8 cellular contexts compared by ENCODE assay signal in genomic region chr16:57519796-57520360, GRCh38. TPM values are rescaled to one million over a fixed set of nuclear protein-coding genes. Genes with fewer than 3 reads are reported as not detected.
DNase-seq lines count a peak whose midpoint lies in the region; ATAC-seq, FAIRE-seq and TF ChIP-seq lines count a peak whose summit lies in the region.

No MANE protein-coding gene starts in this region.

- H3K36me3 Mint-ChIP-seq in activated naive CD4-positive, alpha-beta T cell treated with anti-CD3 and anti-CD28 coated beads for 36 hours (ENCODE audit: low read depth) = peaks cover 2% of the 10 kb centered on the region
- H3K36me3 Mint-ChIP-seq in glutamatergic neuron (ENCODE audit: unreplicated experiment) = no peaks in the 10 kb centered on the region
- peaks cover 12% of the 10 kb centered on the region for H3K36me3 Mint-ChIP-seq in progenitor cell of endocrine pancreas (ENCODE audit: insufficient read depth)

- peak; percentile 68 to 91 for DNase-seq in A549 (ENCODE audit: low read depth in 1 of 2, low spot score in 1 of 2)
- peak; percentile 79 for DNase-seq in SK-N-DZ (ENCODE audit: low spot score)
- DNase-seq in activated naive CD4-positive, alpha-beta T cell treated with anti-CD3 and anti-CD28 coated beads for 36 hours = peak; percentile 87
- DNase-seq in glutamatergic neuron = peak; percentile 92
- DNase-seq in progenitor cell of endocrine pancreas (ENCODE audit: low spot score, unreplicated experiment) = peak; percentile 80
- DNase-seq in uterus = peak; percentile 80 to 82

- no peak overlapping the region for H3K4me3 Mint-ChIP-seq in activated naive CD4-positive, alpha-beta T cell treated with anti-CD3 and anti-CD28 coated beads for 36 hours
- peak overlapping the region; percentile 69 for H3K4me3 Mint-ChIP-seq in glutamatergic neuron (ENCODE audit: unreplicated experiment)
- no peak overlapping the region for H3K4me3 Mint-ChIP-seq in progenitor cell of endocrine pancreas (ENCODE audit: low read depth)

- CTCF ChIA-PET in A549 (lab: Yijun Ruan, JAX) = interaction anchor here (0.5 to 18.0 kb wide), 52 partner anchors 8 to 233 kb away, joined by 3 to 340 read pairs (median 7); partner anchors contain the start of genes ADGRG5, CCDC102A, CIAPIN1 and COQ9
- CTCF ChIA-PET in activated naive CD4-positive, alpha-beta T cell treated with anti-CD3 and anti-CD28 coated beads for 36 hours (lab: Charles Lee) = interaction anchor here (0.5 to 5.9 kb wide), 31 partner anchors 8 to 284 kb away, joined by 3 to 79 read pairs (median 4); partner anchors contain the start of genes ADGRG5, CCDC102A, CIAPIN1 and DOK4

- H3K27me3 Mint-ChIP-seq in activated naive CD4-positive, alpha-beta T cell treated with anti-CD3 and anti-CD28 coated beads for 36 hours (ENCODE audit: low read depth) = no peaks in the 10 kb centered on the region
- H3K27me3 Mint-ChIP-seq in glutamatergic neuron (ENCODE audit: unreplicated experiment) (peaks cover 15% of the 10 kb centered on the region), progenitor cell of endocrine pancreas (no peaks in the 10 kb centered on the region)

- H3K4me3 ChIP-seq in A549 (no peak overlapping the region), uterus (no peak overlapping the region)

- H3K27me3 ChIP-seq in uterus = no peaks in the 10 kb centered on the region

- H3K4me2 ChIP-seq in A549 = 0 out of 3 replicates have a peak overlapping the region, but pooled peaks have one; percentile 11

- peak; percentile 85 to 96 for ATAC-seq in A549
- ATAC-seq in HG03460 (IDR thresholded peaks at IDR 0.05; ENCODE audit: unreplicated experiment) = peak; percentile 51

- 28% methylated on average over 10 of the region's 10 CpGs for WGBS in A549 (ENCODE audit: missing lambda C conversion rate)

- H3K4me1 ChIP-seq in A549 (no peaks in the 10 kb centered on the region), uterus (no peaks in the 10 kb centered on the region)

- POLR2A ChIA-PET in A549 (lab: Yijun Ruan, JAX) = interaction anchor here (0.6 to 1.1 kb wide), 4 partner anchors 33 to 73 kb away, joined by 3 to 7 read pairs (median 4); partner anchors contain the start of genes CIAPIN1, COQ9 and POLR2C

- TF ChIP-seq EP300 in A549 (IDR thresholded peaks at IDR 0.05) = no peak

- TF ChIP-seq CTCF in A549 (IDR thresholded peaks at IDR 0.05) (peak; percentile 98), GM12872 (IDR thresholded peaks at IDR 0.05; ENCODE audit: insufficient read depth, low read depth, low read length) (peak; percentile 99), glutamatergic neuron (IDR thresholded peaks at IDR 0.05; ENCODE audit: partially characterized antibody, unreplicated experiment) (peak; percentile 97), progenitor cell of endocrine pancreas (IDR thresholded peaks at IDR 0.05; ENCODE audit: unreplicated experiment) (peak; percentile 97), uterus (IDR thresholded peaks at IDR 0.05) (peak; percentile 91 to 95 (median 94))

- no peaks in the 10 kb centered on the region for H3K9me3 Mint-ChIP-seq in activated naive CD4-positive, alpha-beta T cell treated with anti-CD3 and anti-CD28 coated beads for 36 hours
- no peaks in the 10 kb centered on the region for H3K9me3 Mint-ChIP-seq in glutamatergic neuron (ENCODE audit: unreplicated experiment)
- H3K9me3 Mint-ChIP-seq in progenitor cell of endocrine pancreas (ENCODE audit: low read depth) = no peaks in the 10 kb centered on the region

- H3K27ac ChIP-seq in A549 (peak overlapping the region; percentile 29 to 57; a peak in 3 of 6 replicates), uterus (no peak overlapping the region)

- H3K27ac Mint-ChIP-seq in activated naive CD4-positive, alpha-beta T cell treated with anti-CD3 and anti-CD28 coated beads for 36 hours = peak overlapping the region; percentile 73
- H3K27ac Mint-ChIP-seq in glutamatergic neuron (ENCODE audit: unreplicated experiment) = no peak overlapping the region
- no peak overlapping the region for H3K27ac Mint-ChIP-seq in progenitor cell of endocrine pancreas

- H3K4me1 Mint-ChIP-seq in activated naive CD4-positive, alpha-beta T cell treated with anti-CD3 and anti-CD28 coated beads for 36 hours (ENCODE audit: low read depth) = peaks cover 4% of the 10 kb centered on the region
- peaks cover 8% of the 10 kb centered on the region for H3K4me1 Mint-ChIP-seq in glutamatergic neuron (ENCODE audit: low read depth, unreplicated experiment)
- peaks cover 3% of the 10 kb centered on the region for H3K4me1 Mint-ChIP-seq in progenitor cell of endocrine pancreas (ENCODE audit: low read depth)

- intact Hi-C loops in activated naive CD4-positive, alpha-beta T cell treated with anti-CD3 and anti-CD28 coated beads for 36 hours (cut with micrococcal nuclease) = loop anchor here (1.0 kb wide), 3 partner anchors 45 to 220 kb away; no protein-coding TSS in a partner anchor
- intact Hi-C loops in uterus (cut with DNase I; ENCODE audit: low total_unique reads) = no loop called here

- FAIRE-seq in A549 (lab: Jason Lieb, UNC) = peak; percentile 32

- TF ChIP-seq POLR2A in A549 (IDR thresholded peaks at IDR 0.05; ENCODE audit: low read length) = no peak
- no peak for TF ChIP-seq POLR2A in uterus (IDR thresholded peaks at IDR 0.05)

- H3K36me3 ChIP-seq in uterus = no peaks in the 10 kb centered on the region

- peak; percentile 97 to 98 for TF ChIP-seq RAD21 in A549 (conservative IDR thresholded peaks at IDR 0.05 in 1 of 2, IDR thresholded peaks at IDR 0.05 in 1 of 2)

- H3K9me3 ChIP-seq in A549 = no peaks in the 10 kb centered on the region
- no peaks in the 10 kb centered on the region for H3K9me3 ChIP-seq in uterus

TF ChIP-seq in A549, 52 proteins besides CTCF, POLR2A, EP300 and RAD21 (continues in another document):
- no peak for TF ChIP-seq BCL3 (IDR thresholded peaks at IDR 0.05)

RNA-seq across cellular contexts. Expression of gene CCDC102A, which starts 16.5 kb away (rescaled TPM):
- 7.4 and 8.0 TPM in 2 replicates for polyA plus RNA-seq in A549 (2011; rRNA removed)
- polyA plus RNA-seq in A549 (2012; cell fraction: cytosol; rRNA removed) = 20.1 and 20.7 TPM in 2 replicates
- 18.4 and 19.5 TPM in 2 replicates for polyA plus RNA-seq in A549 (2012; cell fraction: nucleus; rRNA removed)
- 7.6 to 8.5 TPM (median 8.3 TPM) in 3 replicates for polyA plus RNA-seq in A549 (2017; fragmentation: RNase III; extraction: RNeasy Plus Mini Kit Qiagen cat#74134 plus additional on column Dnase treatment)
- 3.5 and 4.0 TPM in 2 replicates for polyA minus RNA-seq in A549 (2011; rRNA and poly(A)+ RNA removed)
- polyA plus RNA-seq in SK-N-DZ (2014; cell fraction: cytosol; rRNA removed) = 5.1 and 8.5 TPM in 2 replicates
- 6.4 and 7.8 TPM in 2 replicates for polyA plus RNA-seq in SK-N-DZ (2014; cell fraction: nucleus; rRNA removed)
- 1 to 10 TPM; 7.1 to 7.7 TPM for total RNA-seq in activated naive CD4-positive, alpha-beta T cell treated with anti-CD3 and anti-CD28 coated beads for 36 hours
- not detected for total RNA-seq in glutamatergic neuron (ENCODE audit: unreplicated experiment)
- total RNA-seq in progenitor cell of endocrine pancreas = 15.6 and 16.9 TPM in 2 replicates
- total RNA-seq in uterus = 10 to 100 TPM in 3 of 4 donors, 1 to 10 TPM in 1; 8.7 to 23.6 (median 22.0) TPM

RNA-seq across cellular contexts. Expression of gene ADGRG5, which starts 22.6 kb away (rescaled TPM):
- not detected in 2 replicates for polyA plus RNA-seq in A549 (2011; rRNA removed)
- 0.03 TPM in 1 of 2 replicates, not detected in the other for polyA plus RNA-seq in A549 (2012; cell fraction: cytosol; rRNA removed)
- polyA plus RNA-seq in A549 (2012; cell fraction: nucleus; rRNA removed) = not detected in 2 replicates
- polyA plus RNA-seq in A549 (2017; fragmentation: RNase III; extraction: RNeasy Plus Mini Kit Qiagen cat#74134 plus additional on column Dnase treatment) = 0.06 TPM in 1 of 3 replicates, not detected in the others
- not detected in 2 replicates for polyA minus RNA-seq in A549 (2011; rRNA and poly(A)+ RNA removed)
- polyA plus RNA-seq in SK-N-DZ (2014; cell fraction: cytosol; rRNA removed) = 2.9 and 6.8 TPM in 2 replicates
- 1.8 and 2.2 TPM in 2 replicates for polyA plus RNA-seq in SK-N-DZ (2014; cell fraction: nucleus; rRNA removed)
- total RNA-seq in activated naive CD4-positive, alpha-beta T cell treated with anti-CD3 and anti-CD28 coated beads for 36 hours = 1 to 10 TPM; 1.0 to 1.2 TPM
- not detected for total RNA-seq in glutamatergic neuron (ENCODE audit: unreplicated experiment)
- 1.6 and 1.9 TPM in 2 replicates for total RNA-seq in progenitor cell of endocrine pancreas
- 1 to 10 TPM in 1 of 4 donors, under 1 TPM in 2, not detected in 1; 0.14 to 1.5 (median 0.76) TPM for total RNA-seq in uterus

RNA-seq across cellular contexts. Expression of gene DOK4, which starts 33.6 kb away (rescaled TPM):
- polyA plus RNA-seq in A549 (2011; rRNA removed) (85.4 and 93.2 TPM in 2 replicates), A549 (2017; fragmentation: RNase III; extraction: RNeasy Plus Mini Kit Qiagen cat#74134 plus additional on column Dnase treatment) (51.9 to 70.3 TPM (median 65.2 TPM) in 3 replicates)
- 76.5 and 94.3 TPM in 2 replicates for polyA plus RNA-seq in A549 (2012; cell fraction: cytosol; rRNA removed)
- polyA plus RNA-seq in A549 (2012; cell fraction: nucleus; rRNA removed) = 99.2 and 102 TPM in 2 replicates
- polyA minus RNA-seq in A549 (2011; rRNA and poly(A)+ RNA removed) = 103 and 109 TPM in 2 replicates
- polyA plus RNA-seq in SK-N-DZ (2014; cell fraction: cytosol; rRNA removed) = 158 and 208 TPM in 2 replicates
- 212 and 219 TPM in 2 replicates for polyA plus RNA-seq in SK-N-DZ (2014; cell fraction: nucleus; rRNA removed)
- 1 to 10 TPM; 5.0 to 6.2 TPM for total RNA-seq in activated naive CD4-positive, alpha-beta T cell treated with anti-CD3 and anti-CD28 coated beads for 36 hours
- total RNA-seq in glutamatergic neuron (ENCODE audit: unreplicated experiment) (23.4 TPM), progenitor cell of endocrine pancreas (35.0 and 38.6 TPM in 2 replicates), uterus (10 to 100 TPM in 3 of 4 donors, 1 to 10 TPM in 1; 1.8 to 31.6 (median 24.5) TPM)

RNA-seq across cellular contexts. Expression of gene POLR2C, which starts 57.4 kb away (rescaled TPM):
- polyA plus RNA-seq in A549 (2011; rRNA removed) (229 and 259 TPM in 2 replicates), A549 (2017; fragmentation: RNase III; extraction: RNeasy Plus Mini Kit Qiagen cat#74134 plus additional on column Dnase treatment) (141 to 148 TPM (median 146 TPM) in 3 replicates)
- 181 and 221 TPM in 2 replicates for polyA plus RNA-seq in A549 (2012; cell fraction: cytosol; rRNA removed)
- 135 and 142 TPM in 2 replicates for polyA plus RNA-seq in A549 (2012; cell fraction: nucleus; rRNA removed)
- 327 and 401 TPM in 2 replicates for polyA minus RNA-seq in A549 (2011; rRNA and poly(A)+ RNA removed)
- 210 and 282 TPM in 2 replicates for polyA plus RNA-seq in SK-N-DZ (2014; cell fraction: cytosol; rRNA removed)
- polyA plus RNA-seq in SK-N-DZ (2014; cell fraction: nucleus; rRNA removed) = 164 and 221 TPM in 2 replicates
- total RNA-seq in activated naive CD4-positive, alpha-beta T cell treated with anti-CD3 and anti-CD28 coated beads for 36 hours = 10 to 100 TPM; 49.4 to 53.0 TPM
- total RNA-seq in glutamatergic neuron (ENCODE audit: unreplicated experiment) (48.1 TPM), progenitor cell of endocrine pancreas (68.5 and 69.6 TPM in 2 replicates), uterus (100 to 1,000 TPM in 2 of 4 donors, 10 to 100 TPM in 2; 64.3 to 460 (median 104) TPM)

Comparison
In these comparisons a context has a peak if more than half of its experiments do, and no peak if none do; other contexts are left out.
1. H3K27ac ChIP-seq: peak in A549 (2 of 2); none in uterus (0 of 2).
2. Peak in every context shown above with its lines, with median percentiles within 50 percentile points of each other: DNase-seq and CTCF ChIP-seq.